8 cellular contexts compared by ENCODE assay signal in the genomic region with DNA sequence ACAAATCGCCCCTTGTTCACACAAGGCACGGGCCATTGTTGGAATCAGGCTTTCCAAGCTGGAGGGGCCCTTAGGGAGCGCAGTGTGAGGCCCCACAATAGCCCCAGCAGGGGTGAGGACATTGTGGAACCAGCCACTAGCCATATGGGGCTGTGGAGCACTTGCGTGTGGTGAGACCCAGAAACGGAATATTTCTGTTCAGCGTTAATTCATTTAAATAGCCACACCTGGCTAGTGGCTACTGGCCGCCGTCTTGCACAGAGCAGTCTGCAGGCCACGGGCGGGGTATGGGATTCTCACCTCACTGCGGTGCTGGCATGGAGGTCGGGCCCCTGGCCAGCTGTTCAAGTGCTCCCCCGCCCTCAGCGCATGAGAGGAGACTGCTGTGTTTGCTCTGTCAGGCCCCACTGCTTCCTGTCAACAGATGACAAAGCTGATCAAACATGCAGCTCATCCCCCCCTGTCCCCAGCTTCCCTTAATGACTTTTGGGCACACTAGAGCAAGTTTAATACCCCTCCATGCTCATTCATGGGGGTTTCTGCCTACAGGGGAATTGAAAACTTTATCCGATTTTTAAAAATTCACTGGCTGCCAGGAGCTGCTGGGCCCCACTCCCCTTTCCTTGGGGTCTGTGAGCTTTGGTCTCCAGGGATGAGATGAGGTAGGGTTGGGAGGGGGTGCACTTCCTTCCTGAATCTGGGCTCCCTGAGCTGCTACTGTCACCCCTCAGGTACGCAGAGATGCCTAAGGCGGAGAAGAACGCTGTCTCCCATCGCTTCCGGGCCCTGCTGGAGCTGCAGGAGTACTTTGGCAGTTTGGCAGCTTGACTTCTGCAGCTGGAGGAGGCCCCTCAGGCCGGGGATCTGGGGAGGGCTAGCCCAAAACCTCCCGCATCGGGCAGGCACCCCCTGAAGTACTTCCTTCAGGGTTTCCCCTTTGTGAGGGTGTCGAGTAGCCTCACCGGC. TPM values are rescaled to one million over a fixed set of nuclear protein-coding genes. Genes with fewer than 3 reads are reported as not detected.
DNase-seq lines count a peak whose midpoint lies in the region; ATAC-seq and TF ChIP-seq lines count a peak whose summit lies in the region.

No MANE protein-coding gene starts in this region.

- H3K4me1 ChIP-seq in naive thymus-derived CD4-positive, alpha-beta T cell (ENCODE audit: control insufficient read depth in 2 of 2, insufficient read depth in 2 of 2, low read length in 2 of 2), result peaks cover 0 to 18% of the 10 kb centered on the region in 2 donors

- peaks cover 34% of the 10 kb centered on the region for H3K36me3 Mint-ChIP-seq in activated B cell treated with CpG ODN at 0.5 μM for 24 hours (ENCODE audit: low read depth)
- peaks cover 0 to 14% (median 9%) of the 10 kb centered on the region in 5 donors for H3K36me3 Mint-ChIP-seq in naive thymus-derived CD4-positive, alpha-beta T cell

- H3K4me1 Mint-ChIP-seq in activated B cell treated with CpG ODN at 0.5 μM for 24 hours, result peaks cover 30% of the 10 kb centered on the region
- peaks cover 0 to 31% (median 18%) of the 10 kb centered on the region in 7 donors for H3K4me1 Mint-ChIP-seq in naive thymus-derived CD4-positive, alpha-beta T cell

- TF ChIP-seq CTCF in activated B cell treated with CpG ODN at 0.5 μM for 24 hours (IDR thresholded peaks at IDR 0.05), result no peak

- H3K4me3 ChIP-seq in naive thymus-derived CD4-positive, alpha-beta T cell (ENCODE audit: low read length), result peak overlapping the region; percentile 20

- intact Hi-C loops in activated B cell treated with CpG ODN at 0.5 μM for 24 hours (cut with micrococcal nuclease), result no loop called here
- intact Hi-C loops in naive thymus-derived CD4-positive, alpha-beta T cell (cut with micrococcal nuclease), result loop anchor here in 1 of 2 donors (2.0 to 5.0 kb wide), 2 partner anchors 16 to 184 kb away; a partner anchor contains a TSS

- peaks cover 0 to 17% (median 0%) of the 10 kb centered on the region in 3 experiments for H3K36me3 ChIP-seq in naive thymus-derived CD4-positive, alpha-beta T cell (ENCODE audit: control insufficient read depth in 2 of 3, insufficient read depth in 3 of 3, low read length in 3 of 3)

- POLR2A ChIA-PET in activated B cell treated with CpG ODN at 0.5 μM for 24 hours (lab: Charles Lee), result interaction anchor here (0.5 to 1.6 kb wide), 3 partner anchors 10 to 39 kb away, joined by 3 to 4 read pairs (median 3); a partner anchor contains a TSS
- POLR2A ChIA-PET in naive thymus-derived CD4-positive, alpha-beta T cell (lab: Charles Lee), result interaction anchor here (0.7 to 1.3 kb wide), 10 partner anchors 8 to 178 kb away, joined by 3 to 6 read pairs (median 4); a partner anchor contains a TSS

- peak overlapping the region; percentile 55 for H3K27ac ChIP-seq in naive thymus-derived CD4-positive, alpha-beta T cell (ENCODE audit: low read depth, low read length)

- H3K27me3 ChIP-seq in naive thymus-derived CD4-positive, alpha-beta T cell (ENCODE audit: control insufficient read depth in 2 of 2, insufficient read depth in 2 of 2, low read length in 2 of 2), result no peaks in the 10 kb centered on the region

- CTCF ChIA-PET in activated B cell treated with CpG ODN at 0.5 μM for 24 hours (lab: Charles Lee), result interaction anchor here (1.0 to 2.2 kb wide), 3 partner anchors 92 to 169 kb away, joined by 3 to 6 read pairs (median 4); no protein-coding TSS in a partner anchor
- CTCF ChIA-PET in naive thymus-derived CD4-positive, alpha-beta T cell (lab: Charles Lee), result interaction anchor here (0.8 to 1.5 kb wide), 5 partner anchors 93 to 169 kb away, joined by 3 to 7 read pairs (median 5); no protein-coding TSS in a partner anchor

- DNase-seq in NCI-H1436 (lab: John Stamatoyannopoulos, UW) (peak; percentile 14), NCI-H1436 treated with DMSO at 0.1 percent for 48 hours (lab: John Stamatoyannopoulos, UW) (no peak), NCI-H1092 (lab: John Stamatoyannopoulos, UW) (peak; percentile 97), activated B cell treated with CpG ODN at 0.5 μM for 24 hours (peak; percentile 29), mesenteric fat pad (ENCODE audit: low spot score) (no peak)
- peak in 7 of 9 donors; percentile 52 to 70 (median 67) for DNase-seq in naive thymus-derived CD4-positive, alpha-beta T cell
- no peak for DNase-seq in stimulated activated CD4-positive, alpha-beta T cell treated with anti-CD3 and anti-CD28 coated beads, Interleukin-2, amount 100 ng/mL, for 24 hours

- H3K9me3 Mint-ChIP-seq in activated B cell treated with CpG ODN at 0.5 μM for 24 hours, result no peaks in the 10 kb centered on the region
- no peaks in the 10 kb centered on the region for H3K9me3 Mint-ChIP-seq in naive thymus-derived CD4-positive, alpha-beta T cell

- H3K27me3 Mint-ChIP-seq in activated B cell treated with CpG ODN at 0.5 μM for 24 hours, result no peaks in the 10 kb centered on the region
- no peaks in the 10 kb centered on the region for H3K27me3 Mint-ChIP-seq in naive thymus-derived CD4-positive, alpha-beta T cell

- H3K9me3 ChIP-seq in naive thymus-derived CD4-positive, alpha-beta T cell (ENCODE audit: control insufficient read depth in 2 of 3, low read length in 3 of 3), result no peaks in the 10 kb centered on the region

- peak overlapping the region; percentile 53 for H3K4me3 Mint-ChIP-seq in activated B cell treated with CpG ODN at 0.5 μM for 24 hours
- peak overlapping the region; percentile 39 to 73 (median 66) for H3K4me3 Mint-ChIP-seq in naive thymus-derived CD4-positive, alpha-beta T cell

- ATAC-seq in activated B cell treated with CpG ODN at 0.5 μM for 24 hours (ENCODE audit: low read depth) (peak; percentile 82), GM19455 (IDR thresholded peaks at IDR 0.05; ENCODE audit: unreplicated experiment) (no peak)
- ATAC-seq in naive thymus-derived CD4-positive, alpha-beta T cell, result peak; percentile 78

- peak overlapping the region; percentile 56 for H3K27ac Mint-ChIP-seq in activated B cell treated with CpG ODN at 0.5 μM for 24 hours
- peak overlapping the region; percentile 63 to 94 (median 82) for H3K27ac Mint-ChIP-seq in naive thymus-derived CD4-positive, alpha-beta T cell

RNA-seq across cellular contexts. Expression of a gene that starts 13.6 kb away (rescaled TPM):
- 82.1 and 84.8 TPM in 2 replicates for total RNA-seq in activated B cell treated with CpG ODN at 0.5 μM for 24 hours
- 10 to 100 TPM; 37.7 to 71.2 (median 43.5) TPM for total RNA-seq in naive thymus-derived CD4-positive, alpha-beta T cell
- 10 to 100 TPM; 50.1 to 62.3 TPM for polyA plus RNA-seq in naive thymus-derived CD4-positive, alpha-beta T cell
- 38.0 TPM for total RNA-seq in mesenteric fat pad

RNA-seq across cellular contexts. Expression of a gene that starts 16.1 kb away (rescaled TPM):
- total RNA-seq in activated B cell treated with CpG ODN at 0.5 μM for 24 hours (0.58 and 0.88 TPM in 2 replicates), mesenteric fat pad (1.2 TPM)
- total RNA-seq in naive thymus-derived CD4-positive, alpha-beta T cell, result 1 to 10 TPM in 2 of 5 experiments, under 1 TPM in 2, not detected in 1; 0.19 to 1.5 (median 0.93) TPM
- polyA plus RNA-seq in naive thymus-derived CD4-positive, alpha-beta T cell, result not detected

RNA-seq across cellular contexts. Expression of a gene that starts 18.4 kb away (rescaled TPM):
- 37.1 and 46.1 TPM in 2 replicates for total RNA-seq in activated B cell treated with CpG ODN at 0.5 μM for 24 hours
- total RNA-seq in naive thymus-derived CD4-positive, alpha-beta T cell, result 10 to 100 TPM; 39.4 to 60.3 (median 46.6) TPM
- 10 to 100 TPM; 40.6 to 58.0 TPM for polyA plus RNA-seq in naive thymus-derived CD4-positive, alpha-beta T cell
- total RNA-seq in mesenteric fat pad, result 59.3 TPM

RNA-seq across cellular contexts. Expression of a gene that starts 49.6 kb away (rescaled TPM):
- total RNA-seq in activated B cell treated with CpG ODN at 0.5 μM for 24 hours (0.64 and 0.84 TPM in 2 replicates), mesenteric fat pad (6.2 TPM)
- 10 to 100 TPM in 4 of 5 experiments, under 1 TPM in 1; 0.73 to 34.6 (median 22.0) TPM for total RNA-seq in naive thymus-derived CD4-positive, alpha-beta T cell
- 1 to 10 TPM; 4.4 to 4.8 TPM for polyA plus RNA-seq in naive thymus-derived CD4-positive, alpha-beta T cell

Comparison
In these comparisons a context has a peak if more than half of its experiments do, and no peak if none do; other contexts are left out.
1. DNase-seq: peak in NCI-H1436 (single experiment), NCI-H1092 (single experiment), activated B cell treated with CpG ODN at 0.5 μM for 24 hours (single experiment) and naive thymus-derived CD4-positive, alpha-beta T cell (7 of 9); none in NCI-H1436 treated with DMSO at 0.1 percent for 48 hours (single experiment), mesenteric fat pad (single experiment) and stimulated activated CD4-positive, alpha-beta T cell treated with anti-CD3 and anti-CD28 coated beads, Interleukin-2, amount 100 ng/mL, for 24 hours (0 of 2).